Comparison of ENCODE assay signal across 19 cellular contexts in genomic region chr11:66227700-66228099, GRCh38. TPM values are rescaled to one million over a fixed set of nuclear protein-coding genes. Genes with fewer than 3 reads are reported as not detected.
DNase-seq lines count a peak whose midpoint lies in the region; ATAC-seq and TF ChIP-seq lines count a peak whose summit lies in the region.
"Had no signal": no experiment of that assay in that cellular context is flagged by ENCODE, and none has a peak within 500 bp of the region (broad histone marks: within the 10 kb centered on the region; RNA-seq: fewer than 3 reads in every experiment).

No MANE protein-coding gene starts in this region.

- H3K27ac ChIP-seq in mammary epithelial cell (ENCODE audit: insufficient read depth, low read depth, low read length), result no peak overlapping the region
- H3K27ac ChIP-seq in WERI-Rb-1, result peak overlapping the region; percentile 15
- no peak overlapping the region for H3K27ac ChIP-seq in endodermal cell (ENCODE audit: low read depth, low read length)
- H3K27ac ChIP-seq in PC-3 (ENCODE audit: low read length), result no peak overlapping the region
- H3K27ac ChIP-seq: C4-2B, SJCRH30 had no signal

- H3K9me3 ChIP-seq in mammary epithelial cell (replicated peaks; ENCODE audit: insufficient read depth, low read length) (no peaks in the 10 kb centered on the region), WERI-Rb-1 (ENCODE audit: severe bottlenecking) (no peaks in the 10 kb centered on the region), endodermal cell (ENCODE audit: control insufficient read depth, low read length) (no peaks in the 10 kb centered on the region), PC-3 (ENCODE audit: low read length) (no peaks in the 10 kb centered on the region)
- H3K9me3 ChIP-seq: SJCRH30 had no signal

- H3K4me3 Mint-ChIP-seq in MCF 10A (ENCODE audit: unreplicated experiment), result no peak overlapping the region
- H3K4me3 Mint-ChIP-seq in endodermal cell, result no peak overlapping the region
- H3K4me3 Mint-ChIP-seq in stimulated activated naive B cell treated with anti-CD40 and anti-IgM and Interleukin-4, amounts not matched to agents 10 μg/mL and 1 μg/mL and 100 μg/mL, for 72 hours, result no peak overlapping the region
- H3K4me3 Mint-ChIP-seq: CD8-positive, alpha-beta memory T cell had no signal

- BruUV-seq in MCF 10A (replicated peaks; lab: Mats Ljungman, UMichigan), result no TSS peak
- BruUV-seq in mammary epithelial cell (replicated peaks; lab: Mats Ljungman, UMichigan), result no TSS peak
- BruUV-seq in PC-3 (replicated peaks; lab: Mats Ljungman, UMichigan), result no TSS peak

- POLR2A ChIA-PET in MCF 10A (lab: Yijun Ruan, JAX), result interaction anchor here (1.1 kb wide), 1 partner anchor 9 kb away, joined by 3 read pairs; no protein-coding TSS in a partner anchor
- POLR2A ChIA-PET in PC-3 (lab: Charles Lee; ENCODE audit: unreplicated experiment), result interaction anchor here (0.6 kb wide), 1 partner anchor 1839 kb away, joined by 3 read pairs; no protein-coding TSS in a partner anchor

- 94% methylated on average over 5 of the region's 5 CpGs for WGBS in mammary epithelial cell (ENCODE audit: low coverage, missing lambda C conversion rate)
- 90 to 95% methylated on average over 5 of the region's 5 CpGs for WGBS in endodermal cell (ENCODE audit: insufficient coverage in 1 of 2, insufficient read length in 1 of 2), 2 experiments

- no peaks in the 10 kb centered on the region for H3K9me2 ChIP-seq in PC-3 (replicated peaks; ENCODE audit: low read length)

- H3K4me2 ChIP-seq in mammary epithelial cell (ENCODE audit: insufficient read depth, low read depth, low read length) (no peak overlapping the region), PC-3 (ENCODE audit: low read length) (no peak overlapping the region)

- H3K27me3 Mint-ChIP-seq in MCF 10A (ENCODE audit: insufficient read depth, unreplicated experiment) (no peaks in the 10 kb centered on the region), endodermal cell (ENCODE audit: insufficient read depth) (no peaks in the 10 kb centered on the region)
- no peaks in the 10 kb centered on the region for H3K27me3 Mint-ChIP-seq in stimulated activated naive B cell treated with anti-CD40 and anti-IgM and Interleukin-4, amounts not matched to agents 10 μg/mL and 1 μg/mL and 100 μg/mL, for 72 hours
- H3K27me3 Mint-ChIP-seq: CD8-positive, alpha-beta memory T cell had no signal

- TF ChIP-seq CTCF in MCF 10A (IDR thresholded peaks at IDR 0.05; ENCODE audit: unreplicated experiment) (no peak), mammary epithelial cell (conservative IDR thresholded peaks at IDR 0.05 in 1 of 2, IDR thresholded peaks at IDR 0.05 in 1 of 2; ENCODE audit: extremely low read depth in 1 of 2, insufficient read depth in 1 of 2, low read depth in 1 of 2, low read length in 2 of 2) (no peak), WERI-Rb-1 (IDR thresholded peaks at IDR 0.05; ENCODE audit: low read depth, low read length) (no peak), endodermal cell (conservative IDR thresholded peaks at IDR 0.05) (no peak), PC-3 (conservative IDR thresholded peaks at IDR 0.05; ENCODE audit: low read depth, low read length) (no peak)

- no peaks in the 10 kb centered on the region for H4K20me1 ChIP-seq in mammary epithelial cell (ENCODE audit: insufficient read depth, low read length)
- no peaks in the 10 kb centered on the region for H4K20me1 ChIP-seq in PC-3 (ENCODE audit: low read length)

- dilution Hi-C loops in mammary epithelial cell (cut with HindIII; ENCODE audit: low sequenced_read_pairs), result no loop called here

- peaks cover 4% of the 10 kb centered on the region for H3K36me3 ChIP-seq in mammary epithelial cell (ENCODE audit: insufficient read depth, low read length)
- H3K36me3 ChIP-seq in WERI-Rb-1, result peaks cover 25% of the 10 kb centered on the region
- H3K36me3 ChIP-seq in endodermal cell (ENCODE audit: control insufficient read depth, insufficient read depth, low read length), result peaks cover 64% of the 10 kb centered on the region
- H3K36me3 ChIP-seq in PC-3 (ENCODE audit: low read depth, low read length), result no peaks in the 10 kb centered on the region; the same call in 1 of the 2 replicates
- H3K36me3 ChIP-seq: SJCRH30 had no signal

- CTCF ChIA-PET in MCF 10A (lab: Yijun Ruan, JAX), result interaction anchor here (0.6 to 0.8 kb wide), 3 partner anchors 11 to 167 kb away, joined by 3 to 5 read pairs (median 3); no protein-coding TSS in a partner anchor
- CTCF ChIA-PET in mammary epithelial cell (lab: Charles Lee; ENCODE audit: low non-redundant PET), result no interaction called here
- CTCF ChIA-PET in PC-3 (lab: Charles Lee), result no interaction called here

- H3K27ac Mint-ChIP-seq in MCF 10A (ENCODE audit: low read depth, unreplicated experiment) (peak overlapping the region; percentile 18), endodermal cell (peak overlapping the region; percentile 23)
- no peak overlapping the region for H3K27ac Mint-ChIP-seq in stimulated activated naive B cell treated with anti-CD40 and anti-IgM and Interleukin-4, amounts not matched to agents 10 μg/mL and 1 μg/mL and 100 μg/mL, for 72 hours
- H3K27ac Mint-ChIP-seq: CD8-positive, alpha-beta memory T cell had no signal

- in situ Hi-C loops in mammary epithelial cell (cut with MboI; ENCODE audit: low sequenced_read_pairs in 2 of 2), result no loop called here

- no peak overlapping the region for H3K9ac ChIP-seq in mammary epithelial cell (ENCODE audit: insufficient read depth, low read length)
- H3K9ac ChIP-seq in endodermal cell (ENCODE audit: extremely low read depth, low read length, poor library complexity, severe bottlenecking), result no peak overlapping the region
- H3K9ac ChIP-seq in PC-3 (ENCODE audit: low read length), result no peak overlapping the region

- no peak overlapping the region for H2AFZ ChIP-seq in mammary epithelial cell (ENCODE audit: low read depth, low read length)
- no peak overlapping the region for H2AFZ ChIP-seq in PC-3 (ENCODE audit: low read length)

- H3K4me3 ChIP-seq in mammary epithelial cell (replicated peaks in 1 of 3; ENCODE audit: insufficient read depth in 1 of 3, low read depth in 2 of 3, low read length in 3 of 3), result no peak overlapping the region
- no peak overlapping the region for H3K4me3 ChIP-seq in WERI-Rb-1 (ENCODE audit: low read depth, low read length)
- H3K4me3 ChIP-seq in endodermal cell (ENCODE audit: low read length), result no peak overlapping the region
- no peak overlapping the region for H3K4me3 ChIP-seq in PC-3 (ENCODE audit: low read length)
- H3K4me3 ChIP-seq: K562, SJCRH30 had no signal

- H3K4me1 Mint-ChIP-seq in MCF 10A (ENCODE audit: insufficient read depth, unreplicated experiment), result peaks cover 1% of the 10 kb centered on the region
- peaks cover 3% of the 10 kb centered on the region for H3K4me1 Mint-ChIP-seq in endodermal cell
- peaks cover 1 to 5% of the 10 kb centered on the region in 2 donors for H3K4me1 Mint-ChIP-seq in stimulated activated naive B cell treated with anti-CD40 and anti-IgM and Interleukin-4, amounts not matched to agents 10 μg/mL and 1 μg/mL and 100 μg/mL, for 72 hours

- no peaks in the 10 kb centered on the region for H3K4me1 ChIP-seq in mammary epithelial cell (ENCODE audit: insufficient read depth, low read length)
- H3K4me1 ChIP-seq in endodermal cell (ENCODE audit: control insufficient read depth, insufficient read depth, low read length), result no peaks in the 10 kb centered on the region
- H3K4me1 ChIP-seq in PC-3 (ENCODE audit: insufficient read depth, low read length), result peaks cover 7% of the 10 kb centered on the region
- H3K4me1 ChIP-seq: SJCRH30 had no signal

- no peaks in the 10 kb centered on the region for H3K9me3 Mint-ChIP-seq in MCF 10A (ENCODE audit: unreplicated experiment)
- no peaks in the 10 kb centered on the region for H3K9me3 Mint-ChIP-seq in endodermal cell
- H3K9me3 Mint-ChIP-seq in stimulated activated naive B cell treated with anti-CD40 and anti-IgM and Interleukin-4, amounts not matched to agents 10 μg/mL and 1 μg/mL and 100 μg/mL, for 72 hours, result no peaks in the 10 kb centered on the region
- H3K9me3 Mint-ChIP-seq: CD8-positive, alpha-beta memory T cell had no signal

- H3K27me3 ChIP-seq in mammary epithelial cell (ENCODE audit: insufficient read depth, low read length), result no peaks in the 10 kb centered on the region
- H3K27me3 ChIP-seq in WERI-Rb-1 (ENCODE audit: insufficient read depth, low read depth, severe bottlenecking), result no peaks in the 10 kb centered on the region
- H3K27me3 ChIP-seq in endodermal cell (ENCODE audit: control insufficient read depth, insufficient read depth, low read length, poor library complexity, severe bottlenecking), result no peaks in the 10 kb centered on the region
- H3K27me3 ChIP-seq in PC-3 (ENCODE audit: low read length), result no peaks in the 10 kb centered on the region
- H3K27me3 ChIP-seq: SJCRH30 had no signal

- H3F3A ChIP-seq in PC-3 (ENCODE audit: low read length, unreplicated experiment), result no peaks in the 10 kb centered on the region

- DNase-seq in MCF 10A (ENCODE audit: unreplicated experiment) (no peak), mammary epithelial cell (no peak), WERI-Rb-1 (peak; percentile 23), endodermal cell (no peak), anterior cingulate cortex (lab: John Stamatoyannopoulos, UW) (no peak), PC-3 (no peak)
- no peak for DNase-seq in stimulated activated naive B cell treated with anti-CD40 and anti-IgM and Interleukin-4, amounts not matched to agents 10 μg/mL and 1 μg/mL and 100 μg/mL, for 72 hours
- DNase-seq: CD8-positive, alpha-beta memory T cell; H7; NCI-H1092 treated with DMSO at 0.1 percent for 48 hours; NCI-H1436 treated with DMSO at 0.1 percent for 48 hours; NCI-H1930; NCI-H226; NCI-H510A treated with DMSO at 0.1 percent for 48 hours; NCI-H748 treated with DMSO at 0.1 percent for 48 hours; SJCRH30 had no signal

- H3K79me2 ChIP-seq in mammary epithelial cell (ENCODE audit: insufficient read depth, low read length), result no peaks in the 10 kb centered on the region
- no peaks in the 10 kb centered on the region for H3K79me2 ChIP-seq in PC-3 (ENCODE audit: low read length)

- H3K36me3 Mint-ChIP-seq in MCF 10A (ENCODE audit: insufficient read depth, unreplicated experiment) (peaks cover 19% of the 10 kb centered on the region), endodermal cell (ENCODE audit: low read depth) (peaks cover 56% of the 10 kb centered on the region)
- peaks cover 39 to 45% of the 10 kb centered on the region in 2 donors for H3K36me3 Mint-ChIP-seq in stimulated activated naive B cell treated with anti-CD40 and anti-IgM and Interleukin-4, amounts not matched to agents 10 μg/mL and 1 μg/mL and 100 μg/mL, for 72 hours

- intact Hi-C loops in MCF 10A (cut with micrococcal nuclease), result no loop called here
- intact Hi-C loops in mammary epithelial cell (cut with micrococcal nuclease), result no loop called here
- intact Hi-C loops in PC-3 (cut with micrococcal nuclease), result no loop called here

- no peak for ATAC-seq in PC-3
- no peak for ATAC-seq in stimulated activated naive B cell treated with anti-CD40 and anti-IgM and Interleukin-4, amounts not matched to agents 10 μg/mL and 1 μg/mL and 100 μg/mL, for 72 hours (replicated peaks)
- ATAC-seq: HepG2, K562 had no signal

RNA-seq across cellular contexts. Expression of gene KLC2, which starts 29.8 kb away (rescaled TPM):
- 51.4 and 73.5 TPM in 2 replicates for total RNA-seq in MCF 10A (2022)
- 10 to 100 TPM; 23.7 to 62.2 TPM for total RNA-seq in mammary epithelial cell
- 20.5 TPM for polyA plus RNA-seq in mammary epithelial cell
- polyA minus RNA-seq in mammary epithelial cell, result 23.7 TPM
- 10 to 100 TPM; 52.0 to 69.2 TPM for total RNA-seq in endodermal cell
- 51.3 TPM for polyA plus RNA-seq in endodermal cell (2013, experiment 1 of 2)
- polyA plus RNA-seq in endodermal cell (2013, experiment 2 of 2), result 38.8 TPM
- total RNA-seq in PC-3 (2014; rRNA removed), result 32.1 and 51.5 TPM in 2 replicates

RNA-seq across cellular contexts. Expression of gene RAB1B, which starts 40.7 kb away (rescaled TPM):
- total RNA-seq in MCF 10A (2022), result 73.4 and 87.0 TPM in 2 replicates
- 100 to 1,000 TPM in 1 of 2 donors, 10 to 100 TPM in 1; 79.5 to 169 TPM for total RNA-seq in mammary epithelial cell
- polyA plus RNA-seq in mammary epithelial cell, result 227 TPM
- 195 TPM for polyA minus RNA-seq in mammary epithelial cell
- 100 to 1,000 TPM; 122 to 126 TPM for total RNA-seq in endodermal cell
- polyA plus RNA-seq in endodermal cell (2013, experiment 1 of 2), result 110 TPM
- polyA plus RNA-seq in endodermal cell (2013, experiment 2 of 2), result 101 TPM
- total RNA-seq in PC-3 (2014; rRNA removed), result 355 and 380 TPM in 2 replicates

RNA-seq across cellular contexts. Expression of gene CNIH2, which starts 50.3 kb away (rescaled TPM):
- total RNA-seq in MCF 10A (2022), result 1.4 and 1.6 TPM in 2 replicates
- 1 to 10 TPM in 1 of 2 donors, under 1 TPM in 1; 0.33 to 1.4 TPM for total RNA-seq in mammary epithelial cell
- 0.62 TPM for polyA plus RNA-seq in mammary epithelial cell
- not detected for polyA minus RNA-seq in mammary epithelial cell
- 1 to 10 TPM; 3.5 to 3.8 TPM for total RNA-seq in endodermal cell
- 74.4 TPM for polyA plus RNA-seq in endodermal cell (2013, experiment 1 of 2)
- polyA plus RNA-seq in endodermal cell (2013, experiment 2 of 2), result 67.1 TPM
- total RNA-seq in PC-3 (2014; rRNA removed), result 2.2 and 5.2 TPM in 2 replicates
- polyA plus RNA-seq: CD8-positive, alpha-beta memory T cell had no signal
